8 cellular contexts compared by ENCODE assay signal in the genomic region with DNA sequence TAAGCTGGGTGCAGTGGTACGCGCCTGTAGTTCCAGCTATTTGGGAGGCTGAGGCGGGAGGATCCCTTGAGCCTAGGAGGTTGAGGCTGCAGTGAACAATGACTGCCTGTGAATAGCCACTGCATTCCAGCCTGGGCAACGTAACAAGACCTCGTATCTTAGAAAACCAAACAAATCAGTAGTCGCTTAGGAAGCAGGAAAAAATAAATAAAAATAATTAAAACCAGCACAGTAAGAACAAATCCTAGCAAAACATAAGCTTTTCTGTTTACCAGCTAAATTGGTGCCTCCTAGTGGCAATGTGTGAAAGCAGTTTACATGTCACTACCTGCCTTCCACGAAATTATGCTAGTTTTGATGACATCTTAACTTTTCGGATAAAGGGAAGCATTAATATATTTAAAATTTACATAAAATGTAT. TPM values are rescaled to one million over a fixed set of nuclear protein-coding genes. Genes with fewer than 3 reads are reported as not detected.
DNase-seq lines count a peak whose midpoint lies in the region; ATAC-seq and TF ChIP-seq lines count a peak whose summit lies in the region.

No MANE protein-coding gene starts in this region.

- POLR2A ChIA-PET in HEK293T (lab: Yijun Ruan, JAX), result interaction anchor here (0.7 to 5.4 kb wide), 12 partner anchors 8 to 416 kb away, joined by 3 to 27 read pairs (median 5); partner anchors contain the start of genes COX6A2, FUS, KAT8 and RUSF1

- H3K4me1 Mint-ChIP-seq in effector memory CD8-positive, alpha-beta T cell (ENCODE audit: low read depth in 2 of 2), result peaks cover 30 to 34% of the 10 kb centered on the region in 2 donors
- H3K4me1 Mint-ChIP-seq in nephron, result peaks cover 27% of the 10 kb centered on the region

- DNase-seq in AG09319 (ENCODE audit: extremely low read depth, low read depth), result peak; percentile 80
- peak; percentile 45 for DNase-seq in GM13977 (ENCODE audit: low spot score)
- peak; percentile 48 for DNase-seq in RPMI7951 (ENCODE audit: low read depth)
- peak in 1 of 3 experiments; percentile 26 for DNase-seq in effector memory CD8-positive, alpha-beta T cell
- DNase-seq in COR-L47 (lab: John Stamatoyannopoulos, UW), result no peak
- no peak for DNase-seq in COLO829 (ENCODE audit: low spot score)
- no peak for DNase-seq in HEK293T (ENCODE audit: extremely low spot score)

- peak overlapping the region; percentile 89 to 91 for H3K4me3 Mint-ChIP-seq in effector memory CD8-positive, alpha-beta T cell
- H3K4me3 Mint-ChIP-seq in nephron, result peak overlapping the region; percentile 89 to 93 (median 93)

- peak; percentile 83 for TF ChIP-seq CTCF in AG09319 (IDR thresholded peaks at IDR 0.05; ENCODE audit: low read depth, low read length)
- peak; percentile 67 for TF ChIP-seq CTCF in GM13977 (IDR thresholded peaks at IDR 0.05; ENCODE audit: extremely low read depth, insufficient read depth, missing control alignments)
- peak; percentile 61 to 72 (median 67) for TF ChIP-seq CTCF in nephron (IDR thresholded peaks at IDR 0.05; ENCODE audit: unreplicated experiment in 3 of 3)

- H3K27ac Mint-ChIP-seq in effector memory CD8-positive, alpha-beta T cell, result peak overlapping the region in 1 of 2 donors; percentile 95
- H3K27ac Mint-ChIP-seq in nephron, result peak overlapping the region; percentile 97 to 99 (median 98)

- no peak for ATAC-seq in effector memory CD8-positive, alpha-beta T cell (replicated peaks)

- peaks cover 41% of the 10 kb centered on the region for H3K36me3 Mint-ChIP-seq in effector memory CD8-positive, alpha-beta T cell (ENCODE audit: insufficient read depth)
- peaks cover 22% of the 10 kb centered on the region for H3K36me3 Mint-ChIP-seq in nephron (ENCODE audit: low read depth)

- no peaks in the 10 kb centered on the region for H3K9me3 Mint-ChIP-seq in effector memory CD8-positive, alpha-beta T cell
- H3K9me3 Mint-ChIP-seq in nephron, result no peaks in the 10 kb centered on the region

- in situ Hi-C loops in GM13977 (cut with MboI; ENCODE audit: low pct_unique_long_range_greater_than_20kb, low sequenced_read_pairs, unreplicated experiment), result loop anchor here (25.0 kb wide), 1 partner anchor 402 kb away; the partner anchor contains the start of gene ZNF267

- H3K27me3 Mint-ChIP-seq in effector memory CD8-positive, alpha-beta T cell, result no peaks in the 10 kb centered on the region
- no peaks in the 10 kb centered on the region for H3K27me3 Mint-ChIP-seq in nephron (ENCODE audit: low read depth)

- CTCF ChIA-PET in HEK293T (lab: Yijun Ruan, JAX), result interaction anchor here (0.5 to 1.5 kb wide), 12 partner anchors 9 to 462 kb away, joined by 3 to 5 read pairs (median 4); partner anchors contain the start of genes RUSF1 and TGFB1I1

TF ChIP-seq in HEK293T, 16 proteins besides CTCF, POLR2A, EP300 and RAD21:
- no peak for TF ChIP-seq BHLHE40 (IDR thresholded peaks at IDR 0.05; ENCODE audit: borderline replicate concordance)
- TF ChIP-seq LEF1 (IDR thresholded peaks at IDR 0.05; ENCODE audit: borderline replicate concordance), result no peak
- no peak for TF ChIP-seq ELF4 (IDR thresholded peaks at IDR 0.05)
- TF ChIP-seq TARDBP (IDR thresholded peaks at IDR 0.05), result no peak
- TF ChIP-seq HDGF (IDR thresholded peaks at IDR 0.05; ENCODE audit: borderline replicate concordance), result no peak
- TF ChIP-seq NFRKB (IDR thresholded peaks at IDR 0.05), result no peak
- TF ChIP-seq L3MBTL2 (conservative IDR thresholded peaks at IDR 0.05), result no peak

RNA-seq across cellular contexts. Expression of gene ARMC5, which starts 1.3 kb away (rescaled TPM):
- 4.6 and 4.9 TPM in 2 replicates for total RNA-seq in RPMI7951 (2014; rRNA removed; shearing (Covaris generic))

RNA-seq across cellular contexts. Expression of gene TGFB1I1, which starts 11.4 kb away (rescaled TPM):
- total RNA-seq in RPMI7951 (2014; rRNA removed; shearing (Covaris generic)), result 27.5 and 37.7 TPM in 2 replicates

RNA-seq across cellular contexts. Expression of gene ZNF843, which starts 18.0 kb away (rescaled TPM):
- total RNA-seq in RPMI7951 (2014; rRNA removed; shearing (Covaris generic)), result 0.20 TPM in 1 of 2 replicates, not detected in the other

RNA-seq across cellular contexts. Expression of gene SLC5A2, which starts 22.3 kb away (rescaled TPM):
- total RNA-seq in RPMI7951 (2014; rRNA removed; shearing (Covaris generic)), result 0.10 TPM in 1 of 2 replicates, not detected in the other

RNA-seq across cellular contexts. Expression of gene COX6A2, which starts 32.4 kb away (rescaled TPM):
- not detected in 2 replicates for total RNA-seq in RPMI7951 (2014; rRNA removed; shearing (Covaris generic))

Comparison
In these comparisons a context has a peak if more than half of its experiments do, and no peak if none do; other contexts are left out.
1. DNase-seq: peak in AG09319 (single experiment), GM13977 (single experiment) and RPMI7951 (single experiment); none in COR-L47 (single experiment), COLO829 (single experiment) and HEK293T (single experiment).
2. Peak in every context shown above with its lines, with median percentiles within 50 percentile points of each other: CTCF ChIP-seq.